In genomic region chr3:42264399-42265058, GRCh38 we compare ENCODE assay signal across 1 cellular context.
TF ChIP-seq lines count a peak whose summit lies in the region.

No MANE protein-coding gene starts in this region.

TF ChIP-seq in SK-N-SH treated with all-trans-retinoic acid at 6 μM for 48 hours, 23 proteins besides CTCF, POLR2A, EP300 and RAD21 (continued from another document):
- TF ChIP-seq, protein P1, sequence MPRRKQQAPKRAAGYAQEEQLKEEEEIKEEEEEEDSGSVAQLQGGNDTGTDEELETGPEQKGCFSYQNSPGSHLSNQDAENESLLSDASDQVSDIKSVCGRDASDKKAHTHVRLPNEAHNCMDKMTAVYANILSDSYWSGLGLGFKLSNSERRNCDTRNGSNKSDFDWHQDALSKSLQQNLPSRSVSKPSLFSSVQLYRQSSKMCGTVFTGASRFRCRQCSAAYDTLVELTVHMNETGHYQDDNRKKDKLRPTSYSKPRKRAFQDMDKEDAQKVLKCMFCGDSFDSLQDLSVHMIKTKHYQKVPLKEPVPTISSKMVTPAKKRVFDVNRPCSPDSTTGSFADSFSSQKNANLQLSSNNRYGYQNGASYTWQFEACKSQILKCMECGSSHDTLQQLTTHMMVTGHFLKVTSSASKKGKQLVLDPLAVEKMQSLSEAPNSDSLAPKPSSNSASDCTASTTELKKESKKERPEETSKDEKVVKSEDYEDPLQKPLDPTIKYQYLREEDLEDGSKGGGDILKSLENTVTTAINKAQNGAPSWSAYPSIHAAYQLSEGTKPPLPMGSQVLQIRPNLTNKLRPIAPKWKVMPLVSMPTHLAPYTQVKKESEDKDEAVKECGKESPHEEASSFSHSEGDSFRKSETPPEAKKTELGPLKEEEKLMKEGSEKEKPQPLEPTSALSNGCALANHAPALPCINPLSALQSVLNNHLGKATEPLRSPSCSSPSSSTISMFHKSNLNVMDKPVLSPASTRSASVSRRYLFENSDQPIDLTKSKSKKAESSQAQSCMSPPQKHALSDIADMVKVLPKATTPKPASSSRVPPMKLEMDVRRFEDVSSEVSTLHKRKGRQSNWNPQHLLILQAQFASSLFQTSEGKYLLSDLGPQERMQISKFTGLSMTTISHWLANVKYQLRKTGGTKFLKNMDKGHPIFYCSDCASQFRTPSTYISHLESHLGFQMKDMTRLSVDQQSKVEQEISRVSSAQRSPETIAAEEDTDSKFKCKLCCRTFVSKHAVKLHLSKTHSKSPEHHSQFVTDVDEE (CRISPR knock-in tag; IDR thresholded peaks at IDR 0.05) = no peak
- TF ChIP-seq TCF4 (CRISPR knock-in tag; IDR thresholded peaks at IDR 0.05; ENCODE audit: borderline replicate concordance) = no peak
- no peak for TF ChIP-seq ZNF70 (CRISPR knock-in tag; IDR thresholded peaks at IDR 0.05)
TF ChIP-seq in SK-N-SH treated with all-trans-retinoic acid at 6 μM for 48 hours: peak in this region for 0.
